10 cellular contexts compared by ENCODE assay signal in the genomic region with DNA sequence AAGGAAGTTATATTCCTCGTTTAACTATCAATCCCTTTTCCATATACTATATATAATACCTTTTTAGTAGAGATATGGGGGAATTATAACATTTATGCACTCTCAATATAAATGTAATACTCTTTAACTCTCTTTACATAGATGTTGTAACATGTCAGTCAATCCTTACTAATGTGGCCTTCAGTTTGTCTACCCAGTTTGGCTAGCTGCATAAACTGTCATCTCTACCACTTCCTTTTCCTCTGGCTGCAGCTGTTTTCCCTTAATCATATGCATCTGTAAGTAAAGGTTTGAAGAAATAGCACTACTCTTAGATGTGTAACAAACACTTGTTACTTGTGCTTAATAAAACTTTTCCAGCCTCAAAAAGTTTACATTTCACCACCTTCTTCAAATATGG. TPM values are rescaled to one million over a fixed set of nuclear protein-coding genes. Genes with fewer than 3 reads are reported as not detected.
DNase-seq lines count a peak whose midpoint lies in the region; ATAC-seq and TF ChIP-seq lines count a peak whose summit lies in the region.
"Had no signal": no experiment of that assay in that cellular context is flagged by ENCODE, and none has a peak within 500 bp of the region (broad histone marks: within the 10 kb centered on the region; RNA-seq: fewer than 3 reads in every experiment).

No MANE protein-coding gene starts in this region.

- peak overlapping the region; percentile 65 for H3K9ac ChIP-seq in DND-41 (ENCODE audit: low read depth, low read length)

- intact Hi-C loops in activated T-helper 2 cell treated with anti-CD3 and anti-CD28 coated beads, Interferon-gamma antibody, Interleukin-2, Interleukin-4, amounts not matched to agents 10 μg/mL and 5 μg/mL and 100 μg/mL, durations not matched to agents 14 hours and 24 hours and 36 hours (cut with micrococcal nuclease): loop anchor here (2.0 to 10.0 kb wide), 5 partner anchors 39 to 1485 kb away; partner anchors contain the start of genes ANXA1 and KLF9

- H3K36me3 Mint-ChIP-seq in activated T-helper 2 cell treated with anti-CD3 and anti-CD28 coated beads, Interferon-gamma antibody, Interleukin-2, Interleukin-4, amounts not matched to agents 10 μg/mL and 5 μg/mL and 100 μg/mL, durations not matched to agents 14 hours and 24 hours and 36 hours (ENCODE audit: low read depth): peaks cover 30% of the 10 kb centered on the region
- H3K36me3 Mint-ChIP-seq in endothelial cell (ENCODE audit: low read depth, unreplicated experiment): no peaks in the 10 kb centered on the region
- peaks cover 2% of the 10 kb centered on the region for H3K36me3 Mint-ChIP-seq in progenitor cell of endocrine pancreas (ENCODE audit: insufficient read depth)

- H3K9me3 ChIP-seq in DND-41 (ENCODE audit: insufficient read depth, low read length, severe bottlenecking): no peaks in the 10 kb centered on the region

- peaks cover 10% of the 10 kb centered on the region; the same call in 1 of the 2 replicates for H3K36me3 ChIP-seq in DND-41 (ENCODE audit: insufficient read depth, low read length)

- no peaks in the 10 kb centered on the region for H4K20me1 ChIP-seq in DND-41 (ENCODE audit: insufficient read depth, low read length)

- DNase-seq in DND-41 (peak; percentile 64), endothelial cell (ENCODE audit: low spot score) (no peak), progenitor cell of endocrine pancreas (ENCODE audit: low spot score, unreplicated experiment) (no peak), Ammon's horn (ENCODE audit: low spot score) (no peak), inferior parietal cortex (ENCODE audit: extremely low spot score) (no peak)
- no peak for DNase-seq in activated T-helper 2 cell treated with anti-CD3 and anti-CD28 coated beads, Interferon-gamma antibody, Interleukin-2, Interleukin-4, amounts not matched to agents 10 μg/mL and 5 μg/mL and 100 μg/mL, durations not matched to agents 14 hours and 24 hours and 36 hours (ENCODE audit: low spot score)
- DNase-seq: IMR-90, posterior cingulate gyrus had no signal

- no peak overlapping the region for H2AFZ ChIP-seq in DND-41 (ENCODE audit: low read depth, low read length)

- ATAC-seq in DND-41 (ENCODE audit: insufficient read depth, low read depth) (peak; percentile 81), GM19463 (IDR thresholded peaks at IDR 0.05; ENCODE audit: unreplicated experiment) (peak; percentile 39), HG03460 (IDR thresholded peaks at IDR 0.05; ENCODE audit: unreplicated experiment) (peak; percentile 47)

- peaks cover 95% of the 10 kb centered on the region for H3K4me1 ChIP-seq in DND-41 (ENCODE audit: insufficient read depth, low read length)

- H3K4me3 ChIP-seq in DND-41 (ENCODE audit: low read depth in 1 of 2, low read length in 2 of 2): no peak overlapping the region

- peak overlapping the region; percentile 100 for H3K27ac ChIP-seq in DND-41 (ENCODE audit: low read length)

- no peaks in the 10 kb centered on the region for H3K27me3 ChIP-seq in DND-41 (ENCODE audit: insufficient read depth, low read length, poor library complexity)

- H3K4me2 ChIP-seq in DND-41 (ENCODE audit: insufficient read depth, low read length): peak overlapping the region; percentile 52

- TF ChIP-seq CTCF in DND-41 (IDR thresholded peaks at IDR 0.05; ENCODE audit: borderline replicate concordance, extremely low read depth, low read length, poor library complexity, severe bottlenecking): no peak
- no peak for TF ChIP-seq CTCF in endothelial cell (IDR thresholded peaks at IDR 0.05; ENCODE audit: unreplicated experiment)
- TF ChIP-seq CTCF in progenitor cell of endocrine pancreas (IDR thresholded peaks at IDR 0.05; ENCODE audit: unreplicated experiment): no peak

- H3K27me3 Mint-ChIP-seq in activated T-helper 2 cell treated with anti-CD3 and anti-CD28 coated beads, Interferon-gamma antibody, Interleukin-2, Interleukin-4, amounts not matched to agents 10 μg/mL and 5 μg/mL and 100 μg/mL, durations not matched to agents 14 hours and 24 hours and 36 hours (ENCODE audit: low read depth): no peaks in the 10 kb centered on the region
- H3K27me3 Mint-ChIP-seq in endothelial cell (ENCODE audit: unreplicated experiment) (no peaks in the 10 kb centered on the region), progenitor cell of endocrine pancreas (no peaks in the 10 kb centered on the region)

- peak overlapping the region; percentile 2 for H3K4me3 Mint-ChIP-seq in activated T-helper 2 cell treated with anti-CD3 and anti-CD28 coated beads, Interferon-gamma antibody, Interleukin-2, Interleukin-4, amounts not matched to agents 10 μg/mL and 5 μg/mL and 100 μg/mL, durations not matched to agents 14 hours and 24 hours and 36 hours (ENCODE audit: low read depth)
- H3K4me3 Mint-ChIP-seq in endothelial cell (ENCODE audit: unreplicated experiment) (no peak overlapping the region), progenitor cell of endocrine pancreas (ENCODE audit: low read depth) (no peak overlapping the region)

- H3K79me2 ChIP-seq in DND-41 (ENCODE audit: insufficient read depth, low read length): peaks cover 93% of the 10 kb centered on the region

- H3K27ac Mint-ChIP-seq in activated T-helper 2 cell treated with anti-CD3 and anti-CD28 coated beads, Interferon-gamma antibody, Interleukin-2, Interleukin-4, amounts not matched to agents 10 μg/mL and 5 μg/mL and 100 μg/mL, durations not matched to agents 14 hours and 24 hours and 36 hours: peak overlapping the region; percentile 38
- H3K27ac Mint-ChIP-seq in endothelial cell (ENCODE audit: unreplicated experiment) (no peak overlapping the region), progenitor cell of endocrine pancreas (no peak overlapping the region)

- H3K4me1 Mint-ChIP-seq in activated T-helper 2 cell treated with anti-CD3 and anti-CD28 coated beads, Interferon-gamma antibody, Interleukin-2, Interleukin-4, amounts not matched to agents 10 μg/mL and 5 μg/mL and 100 μg/mL, durations not matched to agents 14 hours and 24 hours and 36 hours (ENCODE audit: low read depth): peaks cover 76% of the 10 kb centered on the region
- H3K4me1 Mint-ChIP-seq in endothelial cell (ENCODE audit: unreplicated experiment): peaks cover 14% of the 10 kb centered on the region
- peaks cover 33% of the 10 kb centered on the region for H3K4me1 Mint-ChIP-seq in progenitor cell of endocrine pancreas (ENCODE audit: low read depth)

- no peaks in the 10 kb centered on the region for H3K9me3 Mint-ChIP-seq in activated T-helper 2 cell treated with anti-CD3 and anti-CD28 coated beads, Interferon-gamma antibody, Interleukin-2, Interleukin-4, amounts not matched to agents 10 μg/mL and 5 μg/mL and 100 μg/mL, durations not matched to agents 14 hours and 24 hours and 36 hours
- H3K9me3 Mint-ChIP-seq in endothelial cell (ENCODE audit: unreplicated experiment): no peaks in the 10 kb centered on the region
- H3K9me3 Mint-ChIP-seq in progenitor cell of endocrine pancreas (ENCODE audit: low read depth): peaks cover 3% of the 10 kb centered on the region

RNA-seq across cellular contexts. Expression of gene ABHD17B, which starts 13.4 kb away (rescaled TPM):
- total RNA-seq in activated T-helper 2 cell treated with anti-CD3 and anti-CD28 coated beads, Interferon-gamma antibody, Interleukin-2, Interleukin-4, amounts not matched to agents 10 μg/mL and 5 μg/mL and 100 μg/mL, durations not matched to agents 14 hours and 24 hours and 36 hours: 17.4 and 21.6 TPM in 2 replicates
- total RNA-seq in endothelial cell (ENCODE audit: unreplicated experiment) (32.6 TPM), progenitor cell of endocrine pancreas (38.3 TPM in 2 replicates)

RNA-seq across cellular contexts. Expression of gene C9orf85, which starts 13.9 kb away (rescaled TPM):
- total RNA-seq in activated T-helper 2 cell treated with anti-CD3 and anti-CD28 coated beads, Interferon-gamma antibody, Interleukin-2, Interleukin-4, amounts not matched to agents 10 μg/mL and 5 μg/mL and 100 μg/mL, durations not matched to agents 14 hours and 24 hours and 36 hours: 8.3 and 9.8 TPM in 2 replicates
- 12.2 TPM for total RNA-seq in endothelial cell (ENCODE audit: unreplicated experiment)
- total RNA-seq in progenitor cell of endocrine pancreas: 12.3 and 16.1 TPM in 2 replicates
